ENCODE assay signal across 15 cellular contexts in the genomic region with DNA sequence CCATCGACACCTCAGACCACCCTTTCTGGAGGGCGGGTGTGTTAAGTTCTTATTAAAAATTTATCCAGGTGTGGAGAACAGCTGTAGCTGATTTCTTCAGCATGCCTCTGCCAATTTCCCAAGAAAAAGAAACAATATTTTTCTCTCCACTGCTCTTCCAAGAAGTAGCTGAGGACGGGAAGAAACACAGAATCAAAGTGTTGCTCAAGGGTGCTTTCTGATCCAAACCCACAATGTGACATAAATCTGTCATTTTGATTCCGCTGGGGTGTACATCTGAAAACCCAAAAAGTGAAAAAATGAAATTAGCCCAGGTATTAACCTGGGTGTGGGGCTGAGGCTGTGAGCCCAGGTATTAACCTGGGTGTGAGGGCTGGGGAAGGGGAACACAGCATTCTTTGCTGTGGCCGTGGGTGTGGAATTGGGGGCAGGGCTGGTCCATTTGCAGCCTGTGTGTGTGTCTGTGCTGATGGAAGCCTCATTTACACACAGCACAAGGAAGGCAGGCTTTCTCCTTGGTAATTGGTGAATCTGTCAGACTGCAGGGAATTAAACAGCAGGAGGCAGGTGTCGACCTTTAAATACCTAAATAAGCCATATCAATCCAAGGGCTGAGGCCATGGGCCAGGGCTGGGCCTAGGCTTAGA.
"Had no signal": no experiment of that assay in that cellular context is flagged by ENCODE, and none has a peak within 500 bp of the region (broad histone marks: within the 10 kb centered on the region; RNA-seq: fewer than 3 reads in every experiment).

No MANE protein-coding gene starts in this region.

- H3K4me3 ChIP-seq: cardiac muscle cell, mucosa of descending colon, spleen, tibial artery had no signal

- H3K4me1 ChIP-seq: tibial artery had no signal

- H3K4me3 Mint-ChIP-seq: activated CD4-positive, alpha-beta memory T cell treated with anti-CD3 and anti-CD28 coated beads for 36 hours; activated naive CD8-positive, alpha-beta T cell; effector memory CD8-positive, alpha-beta T cell; naive B cell had no signal

- H3K27me3 ChIP-seq: cardiac muscle cell, neutrophil, spleen, tibial artery had no signal

- H3K27ac Mint-ChIP-seq: activated CD4-positive, alpha-beta memory T cell treated with anti-CD3 and anti-CD28 coated beads for 36 hours; activated naive CD8-positive, alpha-beta T cell; effector memory CD8-positive, alpha-beta T cell; naive B cell had no signal

- H3K36me3 Mint-ChIP-seq: activated CD4-positive, alpha-beta memory T cell treated with anti-CD3 and anti-CD28 coated beads for 36 hours; activated naive CD8-positive, alpha-beta T cell; naive B cell had no signal

- H3K36me3 ChIP-seq: cardiac muscle cell, neutrophil, spleen, tibial artery had no signal

- H3K27ac ChIP-seq: cardiac muscle cell, neutrophil, spleen, tibial artery had no signal

- ATAC-seq: effector memory CD8-positive, alpha-beta T cell; left ventricle myocardium superior; mucosa of descending colon had no signal

- H3K9me3 Mint-ChIP-seq: activated CD4-positive, alpha-beta memory T cell treated with anti-CD3 and anti-CD28 coated beads for 36 hours; effector memory CD8-positive, alpha-beta T cell; naive B cell had no signal

- H3K4me1 Mint-ChIP-seq: naive B cell had no signal

- DNase-seq: activated CD4-positive, alpha-beta memory T cell treated with anti-CD3 and anti-CD28 coated beads for 36 hours; activated CD4-positive, alpha-beta T cell treated with anti-CD3 and anti-CD28 coated beads for 4 hours; dermis blood vessel endothelial cell; effector memory CD8-positive, alpha-beta T cell; left ventricle myocardium superior; mucosa of descending colon; naive B cell; spleen; stimulated activated naive CD4-positive, alpha-beta T cell; SW 1271; T-helper 2 cell; tibial artery had no signal

- H3K9me3 ChIP-seq: mucosa of descending colon, neutrophil, spleen, tibial artery had no signal
